Comparison of ENCODE assay signal across 12 cellular contexts in the genomic region with DNA sequence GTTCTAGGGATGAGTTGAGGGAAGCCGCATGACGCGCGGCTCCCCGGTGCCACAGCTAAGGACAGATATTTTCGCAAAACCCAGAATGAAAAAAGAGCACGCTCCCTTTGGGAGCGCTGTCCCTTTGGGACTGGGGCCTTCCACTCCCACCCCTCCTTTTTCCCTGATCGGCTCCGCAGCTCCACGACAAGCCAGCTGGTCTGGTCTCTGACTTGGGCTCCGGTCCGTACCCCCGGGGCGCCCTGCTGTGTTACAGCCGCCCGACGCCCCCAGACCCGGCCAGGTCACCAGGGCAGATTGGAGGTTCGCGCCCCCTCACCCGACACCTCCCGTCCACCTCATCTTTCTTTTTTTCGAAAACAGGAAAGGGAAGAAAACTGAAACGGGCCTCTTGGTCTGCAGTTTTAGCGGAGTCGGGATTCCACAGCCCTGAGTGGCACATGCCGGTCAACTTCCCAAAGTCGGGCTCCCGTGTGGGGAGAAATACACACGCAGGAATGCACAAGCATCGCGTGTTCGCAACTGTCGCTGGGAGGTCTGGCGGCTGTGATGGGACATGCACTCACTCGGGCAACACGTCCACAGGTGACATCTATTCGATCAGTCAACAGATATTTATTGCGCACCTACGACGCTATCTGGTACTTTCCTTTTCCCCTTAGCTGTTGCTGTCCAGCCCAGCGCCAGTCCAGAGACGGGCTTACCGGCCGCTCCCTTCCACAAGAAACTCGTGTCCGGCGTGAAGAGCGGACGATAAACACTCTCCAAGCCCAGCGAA. TPM values are rescaled to one million over a fixed set of nuclear protein-coding genes. Genes with fewer than 3 reads are reported as not detected.
A peak's percentile ranks its signal among the peaks of the same experiment; 100 is the strongest.
DNase-seq lines count a peak whose midpoint lies in the region; ATAC-seq, FAIRE-seq and TF ChIP-seq lines count a peak whose summit lies in the region.
"Had no signal": no experiment of that assay in that cellular context is flagged by ENCODE, and none has a peak within 500 bp of the region (broad histone marks: within the 10 kb centered on the region; RNA-seq: fewer than 3 reads in every experiment).

No MANE protein-coding gene starts in this region.

- H3K27ac ChIP-seq in A549 (peak overlapping the region in 1 of 2 experiments; percentile 68; a peak in 1 of 6 replicates), HUES64 (ENCODE audit: low read depth, low read length) (no peak overlapping the region)
- H3K27ac ChIP-seq: WERI-Rb-1 had no signal

- no peak overlapping the region for H3K27ac Mint-ChIP-seq in nephron progenitor cell
- H3K27ac Mint-ChIP-seq: CD4-positive, alpha-beta T cell had no signal

- POLR2A ChIA-PET in A549 (lab: Yijun Ruan, JAX): no interaction called here

- peak overlapping the region; percentile 86 for H3K4me3 Mint-ChIP-seq in nephron progenitor cell
- H3K4me3 Mint-ChIP-seq: CD4-positive, alpha-beta T cell had no signal

- peaks cover 74% of the 10 kb centered on the region for H3K27me3 Mint-ChIP-seq in nephron progenitor cell (ENCODE audit: low read depth, poor library complexity)

- CTCF ChIA-PET in A549 (lab: Yijun Ruan, JAX): interaction anchor here (0.8 to 5.3 kb wide), 11 partner anchors 8 to 1350 kb away, joined by 3 to 47 read pairs (median 5); no protein-coding TSS in a partner anchor

- no peaks in the 10 kb centered on the region for H3K9me3 ChIP-seq in A549
- no peaks in the 10 kb centered on the region for H3K9me3 ChIP-seq in HUES64 (ENCODE audit: insufficient read depth, low read depth, low read length)

- no peaks in the 10 kb centered on the region for H3K9me3 Mint-ChIP-seq in nephron progenitor cell
- H3K9me3 Mint-ChIP-seq: CD4-positive, alpha-beta T cell had no signal

- no peak for TF ChIP-seq CTCF in A549 (IDR thresholded peaks at IDR 0.05)
- TF ChIP-seq CTCF in fibroblast of pulmonary artery (IDR thresholded peaks at IDR 0.05; ENCODE audit: low read length, missing control alignments): no peak
- no peak for TF ChIP-seq CTCF in nephron progenitor cell (IDR thresholded peaks at IDR 0.05)

- H3K36me3 ChIP-seq in HUES64 (ENCODE audit: insufficient read depth, low read length): no peaks in the 10 kb centered on the region
- H3K36me3 ChIP-seq: WERI-Rb-1 had no signal

- no peak for TF ChIP-seq POLR2A in A549 (IDR thresholded peaks at IDR 0.05; ENCODE audit: low read length)
- TF ChIP-seq POLR2A in GM12892 (IDR thresholded peaks at IDR 0.05; ENCODE audit: low read depth, low read length): no peak

- WGBS in A549 (ENCODE audit: missing lambda C conversion rate): 66% methylated on average over 52 of the region's 52 CpGs
- WGBS in HUES64: 2% methylated on average over 52 of the region's 52 CpGs

- H3K36me3 Mint-ChIP-seq in nephron progenitor cell (ENCODE audit: low read depth): no peaks in the 10 kb centered on the region

- no peak for TF ChIP-seq RAD21 in A549 (conservative IDR thresholded peaks at IDR 0.05 in 1 of 2, IDR thresholded peaks at IDR 0.05 in 1 of 2)

- no peak overlapping the region for H3K9ac ChIP-seq in HUES64 (ENCODE audit: low read depth, low read length)

- no peak for TF ChIP-seq EP300 in A549 (IDR thresholded peaks at IDR 0.05)

- H3K4me1 ChIP-seq in A549 (peaks cover 18% of the 10 kb centered on the region), HUES64 (ENCODE audit: insufficient read depth, low read length) (peaks cover 18% of the 10 kb centered on the region)

- H3K4me3 ChIP-seq in A549 (peak overlapping the region; percentile 35), HUES64 (ENCODE audit: low read length) (peak overlapping the region; percentile 56), fibroblast of pulmonary artery (replicated peaks; ENCODE audit: low read depth, low read length) (peak overlapping the region; percentile 43)
- H3K4me3 ChIP-seq: K562 had no signal

- H3K4me2 ChIP-seq in A549: peak overlapping the region; percentile 96

- peaks cover 80% of the 10 kb centered on the region for H3K27me3 ChIP-seq in HUES64 (ENCODE audit: insufficient read depth, low read length)

- FAIRE-seq in A549 (lab: Jason Lieb, UNC) (no peak), GM12892 (lab: Jason Lieb, UNC) (no peak)
- FAIRE-seq: K562 had no signal

- no peak for ATAC-seq in A549
- ATAC-seq in HG03139 (IDR thresholded peaks at IDR 0.05; ENCODE audit: unreplicated experiment): no peak
- ATAC-seq: K562 had no signal

- DNase-seq in A549 (ENCODE audit: low read depth in 1 of 2, low spot score in 1 of 2) (no peak), fibroblast of pulmonary artery (ENCODE audit: low read depth) (peak; percentile 34), nephron progenitor cell (no peak), SHP77 treated with DMSO at 0.1 percent for 48 hours (lab: John Stamatoyannopoulos, UW) (no peak), GM12892 (ENCODE audit: insufficient read length) (no peak)
- DNase-seq in stimulated activated CD8-positive, alpha-beta memory T cell treated with anti-CD3 and anti-CD28 coated beads, Interleukin-4, amount 100 ng/mL, for 48 hours: no peak
- DNase-seq: CD4-positive, alpha-beta T cell; NK-92 treated with Interleukin-12 subunit alpha and Interleukin-12 subunit beta, amount 100 ng/mL, for 24 hours; WERI-Rb-1 had no signal

- peaks cover 48% of the 10 kb centered on the region for H3K4me1 Mint-ChIP-seq in nephron progenitor cell

TF ChIP-seq in A549, 52 proteins besides CTCF, POLR2A, EP300 and RAD21:
- TF ChIP-seq ELK1 (IDR thresholded peaks at IDR 0.05; ENCODE audit: low read depth, low read length) (no peak), ZFP36 (IDR thresholded peaks at IDR 0.05; ENCODE audit: borderline replicate concordance, partially characterized antibody) (no peak), HES2 (IDR thresholded peaks at IDR 0.05) (no peak), CBX2 (IDR thresholded peaks at IDR 0.05; ENCODE audit: borderline replicate concordance, low read depth) (no peak), MAZ (IDR thresholded peaks at IDR 0.05; ENCODE audit: borderline replicate concordance, low read depth, low read length) (no peak)

RNA-seq across cellular contexts. Expression of gene SOX9, which starts 3.9 kb away (rescaled TPM):
- polyA plus RNA-seq in A549 (2011; rRNA removed): 6.7 and 8.0 TPM in 2 replicates
- polyA plus RNA-seq in A549 (2012; cell fraction: cytosol; rRNA removed): 5.1 and 7.5 TPM in 2 replicates
- 16.9 and 18.6 TPM in 2 replicates for polyA plus RNA-seq in A549 (2012; cell fraction: nucleus; rRNA removed)
- 9.6 to 14.5 TPM (median 12.3 TPM) in 3 replicates for polyA plus RNA-seq in A549 (2017; fragmentation: RNase III; extraction: RNeasy Plus Mini Kit Qiagen cat#74134 plus additional on column Dnase treatment)
- polyA minus RNA-seq in A549 (2011; rRNA and poly(A)+ RNA removed): 5.9 and 7.0 TPM in 2 replicates
- 10.9 TPM for polyA plus RNA-seq in HUES64 (2013, experiment 1 of 2)
- polyA plus RNA-seq in HUES64 (2013, experiment 2 of 2): 18.8 TPM
- 7.4 TPM for polyA plus RNA-seq in GM12892 (2012; ENCODE audit: missing spikeins)
- polyA plus RNA-seq: K562 had no signal
